In the genomic region with DNA sequence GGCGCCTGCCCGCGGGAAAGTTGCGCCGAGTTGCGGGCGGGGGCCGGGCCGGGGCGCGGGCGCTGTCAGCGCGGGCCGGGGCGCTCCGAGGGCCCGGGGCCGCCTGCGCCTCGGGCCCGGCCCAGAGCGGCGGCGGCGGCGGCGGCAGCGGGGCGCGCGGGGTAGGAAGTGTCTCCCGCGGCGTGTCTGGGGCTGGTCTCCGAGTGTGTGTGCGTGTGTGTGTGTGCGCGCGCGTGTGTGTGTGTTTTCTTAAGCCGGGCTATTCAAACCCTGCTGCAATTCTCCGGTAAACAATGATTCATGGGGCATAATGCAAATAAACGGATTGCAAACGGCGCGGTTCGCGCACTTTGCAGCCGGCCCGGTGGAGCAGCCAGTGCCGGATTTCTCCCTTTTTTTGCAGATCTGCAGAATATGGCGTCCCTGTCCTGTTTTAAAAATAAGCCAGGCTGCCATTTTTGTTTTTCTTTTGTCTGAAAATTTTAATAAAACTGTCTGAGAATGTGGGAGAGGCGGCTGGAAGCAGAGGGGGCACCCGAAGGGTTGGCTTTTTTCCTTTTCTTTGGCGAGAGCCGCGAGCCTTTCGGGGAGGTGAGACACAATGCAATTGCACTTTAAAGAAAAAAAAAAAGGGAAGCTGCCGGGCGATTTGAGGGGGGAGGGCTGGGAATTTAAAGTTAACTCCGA, we compare ENCODE assay signal across 8 cellular contexts. TPM values are rescaled to one million over a fixed set of nuclear protein-coding genes. Genes with fewer than 3 reads are reported as not detected.
DNase-seq lines count a peak whose midpoint lies in the region; ATAC-seq and TF ChIP-seq lines count a peak whose summit lies in the region.

No MANE protein-coding gene starts in this region.

- ATAC-seq in HG02870 (IDR thresholded peaks at IDR 0.05; ENCODE audit: unreplicated experiment) (peak; percentile 20), lung (ENCODE audit: insufficient read depth, low FRiP score) (peak; percentile 44), GM18861 (IDR thresholded peaks at IDR 0.05; ENCODE audit: unreplicated experiment) (no peak)
- peak; percentile 63 for ATAC-seq in activated CD8-positive, alpha-beta T cell treated with anti-CD3 and anti-CD28 coated beads for 36 hours

- H3K27ac ChIP-seq in ectodermal cell (ENCODE audit: insufficient read depth, low read depth, low read length, poor library complexity, severe bottlenecking) (peak overlapping the region; percentile 26), lung (ENCODE audit: low read depth in 1 of 2, low read length in 1 of 2) (peak overlapping the region; percentile 83 to 91)

- 1% methylated on average over 61 to 62 of the region's 62 CpGs for WGBS in ectodermal cell, 2 experiments
- WGBS in lung, 2 donors: 0% methylated on average over 59 to 62 of the region's 62 CpGs

- intact Hi-C loops in activated CD8-positive, alpha-beta T cell treated with anti-CD3 and anti-CD28 coated beads for 36 hours (cut with micrococcal nuclease): no loop called here

- peaks cover 3% of the 10 kb centered on the region for H3K36me3 Mint-ChIP-seq in activated CD8-positive, alpha-beta T cell treated with anti-CD3 and anti-CD28 coated beads for 36 hours (ENCODE audit: low read depth)

- H3K9ac ChIP-seq in ES-I3 (ENCODE audit: low read depth, low read length): peak overlapping the region; percentile 98

- no peaks in the 10 kb centered on the region for H3K27me3 Mint-ChIP-seq in activated CD8-positive, alpha-beta T cell treated with anti-CD3 and anti-CD28 coated beads for 36 hours

- POLR2A ChIA-PET in activated CD8-positive, alpha-beta T cell treated with anti-CD3 and anti-CD28 coated beads for 36 hours (lab: Charles Lee): interaction anchor here (0.7 to 0.8 kb wide), 3 partner anchors 12 to 199 kb away, joined by 3 to 4 read pairs (median 3); no protein-coding TSS in a partner anchor

- H3K4me3 ChIP-seq in ectodermal cell (ENCODE audit: insufficient read depth, low read depth, low read length) (peak overlapping the region; percentile 85), lung (peak overlapping the region; percentile 51)

- DNase-seq in NCI-H748 (lab: John Stamatoyannopoulos, UW; ENCODE audit: unreplicated experiment) (peak; percentile 73), lung (ENCODE audit: low spot score) (peak; percentile 65)
- DNase-seq in activated CD8-positive, alpha-beta T cell treated with anti-CD3 and anti-CD28 coated beads for 36 hours: peak; percentile 66
- DNase-seq in stimulated activated CD4-positive, alpha-beta T cell treated with anti-CD3 and anti-CD28 coated beads, Interleukin-4, amount 100 ng/mL, for 48 hours (ENCODE audit: low read depth in 2 of 2): peak; percentile 33 to 39

- peak overlapping the region; percentile 91 for H3K4me3 Mint-ChIP-seq in activated CD8-positive, alpha-beta T cell treated with anti-CD3 and anti-CD28 coated beads for 36 hours

- peak overlapping the region; percentile 92 for H3K27ac Mint-ChIP-seq in activated CD8-positive, alpha-beta T cell treated with anti-CD3 and anti-CD28 coated beads for 36 hours

- H3K36me3 ChIP-seq in ES-I3 (ENCODE audit: insufficient read depth, low read length) (no peaks in the 10 kb centered on the region), ectodermal cell (ENCODE audit: control insufficient read depth, insufficient read depth, low read length) (no peaks in the 10 kb centered on the region), lung (ENCODE audit: control insufficient read depth in 2 of 2, insufficient read depth in 2 of 2, low read length in 2 of 2) (peaks cover 0 to 2% of the 10 kb centered on the region in 2 donors)

- H3K27me3 ChIP-seq in ectodermal cell (ENCODE audit: control insufficient read depth, insufficient read depth, low read length, poor library complexity, severe bottlenecking) (no peaks in the 10 kb centered on the region), lung (ENCODE audit: control insufficient read depth, insufficient read depth) (no peaks in the 10 kb centered on the region)

- no peaks in the 10 kb centered on the region for H3K9me3 ChIP-seq in ES-I3 (ENCODE audit: control insufficient read depth, insufficient read depth, low read length)
- H3K9me3 ChIP-seq in ectodermal cell (ENCODE audit: control insufficient read depth, low read length): no peaks in the 10 kb centered on the region
- H3K9me3 ChIP-seq in lung (ENCODE audit: control insufficient read depth in 2 of 2, insufficient read depth in 1 of 2, low read length in 1 of 2): no peaks in the 10 kb centered on the region

- no peak for TF ChIP-seq CTCF in activated CD8-positive, alpha-beta T cell treated with anti-CD3 and anti-CD28 coated beads for 36 hours (IDR thresholded peaks at IDR 0.05)
- no peak for TF ChIP-seq CTCF in lung (IDR thresholded peaks at IDR 0.05; ENCODE audit: control extremely low read depth, extremely low read depth)

- H3K4me1 Mint-ChIP-seq in activated CD8-positive, alpha-beta T cell treated with anti-CD3 and anti-CD28 coated beads for 36 hours (ENCODE audit: low read depth): peaks cover 29% of the 10 kb centered on the region

- no peaks in the 10 kb centered on the region for H3K9me3 Mint-ChIP-seq in activated CD8-positive, alpha-beta T cell treated with anti-CD3 and anti-CD28 coated beads for 36 hours

- H3K4me1 ChIP-seq in ES-I3 (ENCODE audit: insufficient read depth, low read length) (peaks cover 13% of the 10 kb centered on the region), ectodermal cell (ENCODE audit: control insufficient read depth, insufficient read depth, low read length) (peaks cover 19% of the 10 kb centered on the region), lung (ENCODE audit: control insufficient read depth in 2 of 2, insufficient read depth in 2 of 2, low read length in 2 of 2) (peaks cover 22 to 25% of the 10 kb centered on the region in 2 donors)

- CTCF ChIA-PET in activated CD8-positive, alpha-beta T cell treated with anti-CD3 and anti-CD28 coated beads for 36 hours (lab: Charles Lee): interaction anchor here (0.6 to 1.3 kb wide), 3 partner anchors 39 to 178 kb away, joined by 3 to 6 read pairs (median 3); no protein-coding TSS in a partner anchor

RNA-seq across cellular contexts. Expression of a gene that starts 0.6 kb away (rescaled TPM):
- 1 to 10 TPM; 5.4 to 7.8 TPM for total RNA-seq in activated CD8-positive, alpha-beta T cell treated with anti-CD3 and anti-CD28 coated beads for 36 hours
- 38.4 TPM for polyA plus RNA-seq in ectodermal cell (2013, experiment 1 of 4)
- 38.5 TPM for polyA plus RNA-seq in ectodermal cell (2013, experiment 2 of 4)
- 29.3 TPM for polyA plus RNA-seq in ectodermal cell (2013, experiment 3 of 4)
- polyA plus RNA-seq in ectodermal cell (2013, experiment 4 of 4): 33.5 TPM
- 10 to 100 TPM; 17.0 to 35.0 TPM for total RNA-seq in lung
- polyA plus RNA-seq in lung: 10 to 100 TPM; 10.2 to 16.1 TPM
